8 cellular contexts compared by ENCODE assay signal in genomic region chr6:166862287-166862977, GRCh38.
DNase-seq lines count a peak whose midpoint lies in the region; ATAC-seq and TF ChIP-seq lines count a peak whose summit lies in the region.

No MANE protein-coding gene starts in this region.

- H3K4me3 Mint-ChIP-seq in natural killer cell (peak overlapping the region; percentile 94), type B pancreatic cell (peak overlapping the region; percentile 92)

- peak overlapping the region; percentile 65 for H3K4me3 ChIP-seq in HUES48 (ENCODE audit: low read depth, low read length)
- peak overlapping the region; percentile 27 to 71 (median 51) for H3K4me3 ChIP-seq in esophagus squamous epithelium

- H3K4me1 Mint-ChIP-seq in natural killer cell (peaks cover 7 to 10% of the 10 kb centered on the region in 2 donors), type B pancreatic cell (ENCODE audit: unreplicated experiment) (peaks cover 6% of the 10 kb centered on the region)

- TF ChIP-seq CTCF in esophagus squamous epithelium (IDR thresholded peaks at IDR 0.05) (no peak), natural killer cell (IDR thresholded peaks at IDR 0.05) (no peak), type B pancreatic cell (conservative IDR thresholded peaks at IDR 0.05) (peak; percentile 26)

- H3K27me3 ChIP-seq in HUES48 (ENCODE audit: control insufficient read depth, insufficient read depth, low read length) = peaks cover 19% of the 10 kb centered on the region
- peaks cover 0 to 43% (median 4%) of the 10 kb centered on the region in 4 donors for H3K27me3 ChIP-seq in esophagus squamous epithelium

- peaks cover 28 to 42% of the 10 kb centered on the region in 2 donors for H3K27me3 Mint-ChIP-seq in natural killer cell (ENCODE audit: low read depth in 2 of 2)
- peaks cover 60% of the 10 kb centered on the region for H3K27me3 Mint-ChIP-seq in type B pancreatic cell

- 1% methylated on average over 12 of the region's 56 CpGs; no CpG with 5 or more reads in 1 of the 2 donors for WGBS in esophagus squamous epithelium, 2 donors

- no peak for TF ChIP-seq POLR2A in esophagus squamous epithelium (IDR thresholded peaks at IDR 0.05)

- H3K36me3 ChIP-seq in HUES48 (ENCODE audit: control insufficient read depth, insufficient read depth, low read length) (no peaks in the 10 kb centered on the region), esophagus squamous epithelium (no peaks in the 10 kb centered on the region)

- H3K9me3 ChIP-seq in HUES48 (ENCODE audit: control insufficient read depth, insufficient read depth, low read length) (no peaks in the 10 kb centered on the region), esophagus squamous epithelium (no peaks in the 10 kb centered on the region)

- H3K36me3 Mint-ChIP-seq in natural killer cell (no peaks in the 10 kb centered on the region), type B pancreatic cell (no peaks in the 10 kb centered on the region)

- peaks cover 6% of the 10 kb centered on the region for H3K4me1 ChIP-seq in HUES48 (ENCODE audit: control insufficient read depth, insufficient read depth, low read length)
- H3K4me1 ChIP-seq in esophagus squamous epithelium = peaks cover 11 to 22% (median 11%) of the 10 kb centered on the region in 3 donors

- ATAC-seq in activated CD4-positive, CD25-positive, alpha-beta regulatory T cell treated with anti-CD3 and anti-CD28 coated beads, Interleukin-2, amount 50 U/mL, for 24 hours = peak; percentile 40 to 60
- ATAC-seq in natural killer cell = peak in 2 of 3 donors; percentile 48 to 74
- no peak for ATAC-seq in GM18519 (IDR thresholded peaks at IDR 0.05; ENCODE audit: low FRiP score, unreplicated experiment)

- no peaks in the 10 kb centered on the region for H3K9me3 Mint-ChIP-seq in natural killer cell
- no peaks in the 10 kb centered on the region for H3K9me3 Mint-ChIP-seq in type B pancreatic cell

- H3K9ac ChIP-seq in HUES48 (ENCODE audit: low read depth, low read length) = peak overlapping the region; percentile 32

- DNase-seq in activated CD4-positive, CD25-positive, alpha-beta regulatory T cell treated with anti-CD3 and anti-CD28 coated beads, Interleukin-2, amount 50 U/mL, for 72 hours = no peak
- DNase-seq in activated CD8-positive, alpha-beta memory T cell treated with anti-CD3 and anti-CD28 coated beads, Interleukin-2, amount 50 U/mL, for 48 hours = peak; percentile 60
- no peak for DNase-seq in esophagus squamous epithelium (lab: John Stamatoyannopoulos, UW)
- DNase-seq in natural killer cell = no peak
- no peak for DNase-seq in type B pancreatic cell (ENCODE audit: extremely low spot score, unreplicated experiment)

- H3K27ac Mint-ChIP-seq in natural killer cell (no peak overlapping the region), type B pancreatic cell (no peak overlapping the region)

- intact Hi-C loops in esophagus squamous epithelium (cut with DNase I) = no loop called here
- intact Hi-C loops in natural killer cell (cut with micrococcal nuclease) = no loop called here

- H3K27ac ChIP-seq in HUES48 (ENCODE audit: low read depth, low read length) (peak overlapping the region; percentile 70), esophagus squamous epithelium (peak overlapping the region in 1 of 4 donors; percentile 17)
